ENCODE assay signal across 18 cellular contexts in genomic region chr14:78983126-78983525, GRCh38.
"Had no signal": no experiment of that assay in that cellular context is flagged by ENCODE, and none has a peak within 500 bp of the region (broad histone marks: within the 10 kb centered on the region; RNA-seq: fewer than 3 reads in every experiment).

No MANE protein-coding gene starts in this region.

- ATAC-seq: foreskin keratinocyte; left lobe of liver; natural killer cell treated with Interleukin-12 subunit alpha and Interleukin-12 subunit beta and Interleukin-15 and Interleukin-18, amount 100 ng/mL, for 72 hours; stimulated activated naive B cell treated with anti-CD40 and anti-IgM and Interleukin-4, amounts not matched to agents 10 μg/mL and 1 μg/mL and 100 μg/mL, for 72 hours; upper lobe of right lung had no signal

- H3K4me3 ChIP-seq: adrenal gland, coronary artery, lung, sigmoid colon, upper lobe of right lung had no signal

- DNase-seq: activated CD4-positive, alpha-beta T cell treated with anti-CD3 and anti-CD28 coated beads for 1 hour; activated CD8-positive, alpha-beta memory T cell treated with anti-CD3 and anti-CD28 coated beads for 24 hours; activated CD8-positive, alpha-beta memory T cell treated with anti-CD3 and anti-CD28 coated beads, Interleukin-2, amount 50 U/mL, for 48 hours; activated effector memory CD4-positive, alpha-beta T cell treated with anti-CD3 and anti-CD28 coated beads, Interleukin-2, amount 50 U/mL, for 16 hours; activated T-cell treated with anti-CD3 and anti-CD28 coated beads, Interleukin-2, amount 50 U/mL, for 48 hours; adrenal gland; foreskin keratinocyte; glutamatergic neuron; hippocampal formation; sigmoid colon; stimulated activated naive B cell treated with anti-CD40 and anti-IgM and Interleukin-4, amounts not matched to agents 10 μg/mL and 1 μg/mL and 100 μg/mL, for 72 hours; SW 1271; T-helper 2 cell; upper lobe of right lung had no signal
